1 cellular context compared by ENCODE assay signal in the genomic region with DNA sequence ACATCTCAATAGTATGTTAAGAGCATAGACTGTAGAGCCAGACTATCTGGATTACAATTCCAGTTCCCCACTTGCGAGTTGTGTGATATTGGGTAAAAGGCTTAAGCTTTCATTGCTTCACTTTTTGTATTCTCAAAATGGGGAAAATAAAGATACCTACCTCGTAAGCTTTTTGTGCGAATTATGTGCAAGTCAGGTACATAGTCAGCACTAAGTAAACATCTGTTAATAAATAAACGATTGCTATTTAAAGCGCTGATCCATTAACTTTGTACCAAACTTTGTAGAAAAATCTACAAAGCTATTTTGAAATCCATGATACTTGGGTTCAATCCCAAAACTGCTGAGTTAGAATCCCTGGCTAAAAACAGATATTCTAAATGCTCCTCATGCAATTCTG.
TF ChIP-seq lines count a peak whose summit lies in the region.

No MANE protein-coding gene starts in this region.

TF ChIP-seq in liver, 16 proteins besides CTCF, POLR2A, EP300 and RAD21 (continued from another document):
- TF ChIP-seq REST (IDR thresholded peaks at IDR 0.05), result peak; percentile 69
- no peak for TF ChIP-seq GABPA (IDR thresholded peaks at IDR 0.05 in 1 of 2, conservative IDR thresholded peaks at IDR 0.05 in 1 of 2)
TF ChIP-seq in liver: peak in this region for 13.
